18 cellular contexts compared by ENCODE assay signal in the genomic region with DNA sequence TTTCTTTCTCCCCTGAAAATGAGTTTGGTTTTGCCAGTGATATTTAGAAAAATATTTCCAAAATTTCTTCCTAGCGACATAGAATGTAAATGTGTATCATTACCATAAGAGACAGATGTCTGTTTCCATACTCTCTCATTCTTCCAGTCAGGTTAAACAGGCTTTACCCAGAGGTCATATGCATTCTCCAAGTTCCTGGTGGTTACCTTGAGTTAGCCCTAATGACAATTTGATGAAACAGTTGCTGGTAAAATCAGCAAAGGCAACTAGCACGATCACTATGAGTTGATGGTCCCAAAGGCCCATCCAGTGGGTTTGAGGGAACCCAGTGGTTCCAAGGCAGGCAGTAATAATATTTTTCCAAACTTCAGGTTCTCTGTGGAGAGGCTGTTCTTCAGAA.
DNase-seq lines count a peak whose midpoint lies in the region; ATAC-seq lines count a peak whose summit lies in the region.
"Had no signal": no experiment of that assay in that cellular context is flagged by ENCODE, and none has a peak within 500 bp of the region (broad histone marks: within the 10 kb centered on the region; RNA-seq: fewer than 3 reads in every experiment).

No MANE protein-coding gene starts in this region.

- H4K91ac ChIP-seq in trophoblast cell (ENCODE audit: low read depth, low read length), result no peak overlapping the region

- H3K4me2 ChIP-seq in trophoblast cell (ENCODE audit: low read length), result no peak overlapping the region
- H3K4me2 ChIP-seq: BLaER1 treated with 17β-estradiol and CSF1 and Interleukin-3, amounts not matched to agents 10 nM and 100 nM had no signal

- H3K23ac ChIP-seq in trophoblast cell (ENCODE audit: low read length), result no peak overlapping the region

- H3K4ac ChIP-seq in trophoblast cell (ENCODE audit: low read depth, low read length), result no peak overlapping the region

- peaks cover 7% of the 10 kb centered on the region for H3K79me1 ChIP-seq in trophoblast cell (ENCODE audit: low read length)

- no peaks in the 10 kb centered on the region for H3K27me3 ChIP-seq in trophoblast cell (ENCODE audit: insufficient read depth, low read length)
- H3K27me3 ChIP-seq: BLaER1 treated with 17β-estradiol and CSF1 and Interleukin-3, amounts not matched to agents 10 nM and 100 nM had no signal

- H3K9ac ChIP-seq in trophoblast cell (ENCODE audit: low read length), result no peak overlapping the region
- H3K9ac ChIP-seq: BLaER1 treated with 17β-estradiol and CSF1 and Interleukin-3, amounts not matched to agents 10 nM and 100 nM had no signal

- no peak overlapping the region for H2AK5ac ChIP-seq in trophoblast cell (ENCODE audit: low read length)

- no CpG with 5 or more reads among the region's 2 CpGs for WGBS in trophoblast cell (ENCODE audit: extremely low coverage, insufficient coverage, insufficient read length)

- H3K4me1 ChIP-seq in trophoblast cell (ENCODE audit: control insufficient read depth in 1 of 2, insufficient read depth in 2 of 2, low read length in 2 of 2), result peaks cover 10 to 14% of the 10 kb centered on the region in 2 experiments
- H3K4me1 ChIP-seq: BLaER1 treated with 17β-estradiol and CSF1 and Interleukin-3, amounts not matched to agents 10 nM and 100 nM had no signal

- no peak overlapping the region for H3K4me3 ChIP-seq in trophoblast cell (ENCODE audit: low read depth, low read length)
- H3K4me3 ChIP-seq: A549; BLaER1 treated with 17β-estradiol and CSF1 and Interleukin-3, amounts not matched to agents 10 nM and 100 nM had no signal

- no peak overlapping the region for H3K14ac ChIP-seq in trophoblast cell (ENCODE audit: low read length)

- H2BK12ac ChIP-seq in trophoblast cell (ENCODE audit: low read length), result no peak overlapping the region

- H3K27ac ChIP-seq in trophoblast cell (ENCODE audit: low read depth, low read length), result no peak overlapping the region
- H3K27ac ChIP-seq: 22Rv1; BLaER1 treated with 17β-estradiol and CSF1 and Interleukin-3, amounts not matched to agents 10 nM and 100 nM; C4-2B had no signal

- H3K9me3 ChIP-seq in trophoblast cell (ENCODE audit: insufficient read depth, low read depth, low read length), result no peaks in the 10 kb centered on the region
- H3K9me3 ChIP-seq: A549; BLaER1 treated with 17β-estradiol and CSF1 and Interleukin-3, amounts not matched to agents 10 nM and 100 nM; Caco-2 had no signal

- no peak overlapping the region for H2BK120ac ChIP-seq in trophoblast cell (ENCODE audit: insufficient read depth, low read length, poor library complexity)

- peak; percentile 54 for DNase-seq in SIG-M5 treated with dmso at 0.1 percent for 504 hours (lab: John Stamatoyannopoulos, UW; ENCODE audit: unreplicated experiment)
- DNase-seq in SIG-M5 (lab: John Stamatoyannopoulos, UW), result no peak
- DNase-seq in islet precursor cell, result peak; percentile 38
- peak; percentile 42 to 91 for DNase-seq in trophoblast cell
- DNase-seq in activated CD8-positive, alpha-beta memory T cell treated with anti-CD3 and anti-CD28 coated beads, Interleukin-2, amount 50 U/mL, for 48 hours, result no peak
- DNase-seq: AML-193; Caco-2; Calu3; CD4-positive, alpha-beta T cell; CD8-positive, alpha-beta T cell; DMS79 treated with DMSO at 0.1 percent for 48 hours; GF-D8 had no signal

- no peak overlapping the region for H2BK5ac ChIP-seq in trophoblast cell (ENCODE audit: low read depth, low read length, poor library complexity)

- no peak overlapping the region for H4K8ac ChIP-seq in trophoblast cell (ENCODE audit: low read depth, low read length)

- ATAC-seq in HG02763 (IDR thresholded peaks at IDR 0.05; ENCODE audit: unreplicated experiment), result no peak
- no peak for ATAC-seq in HG03354 (IDR thresholded peaks at IDR 0.05; ENCODE audit: poor library complexity, severe bottlenecking, unreplicated experiment)
- ATAC-seq: CD8-positive, alpha-beta T cell had no signal

- no peak overlapping the region for H4K12ac ChIP-seq in trophoblast cell (ENCODE audit: low read depth, low read length)

- no peak overlapping the region for H3K18ac ChIP-seq in trophoblast cell (ENCODE audit: low read length)

- H3K79me2 ChIP-seq in trophoblast cell (ENCODE audit: control insufficient read depth, insufficient read depth, low read length, poor library complexity), result no peaks in the 10 kb centered on the region

- H3K36me3 ChIP-seq in trophoblast cell (ENCODE audit: control insufficient read depth in 1 of 2, insufficient read depth in 2 of 2, low read length in 2 of 2), result no peaks in the 10 kb centered on the region
- H3K36me3 ChIP-seq: BLaER1 treated with 17β-estradiol and CSF1 and Interleukin-3, amounts not matched to agents 10 nM and 100 nM had no signal

- H2AFZ ChIP-seq in trophoblast cell (ENCODE audit: insufficient read depth, low read length, poor library complexity), result no peak overlapping the region

Comparison
In these comparisons a context has a peak if more than half of its experiments do, and no peak if none do; other contexts are left out.
1. DNase-seq: peak in SIG-M5 treated with dmso at 0.1 percent for 504 hours (single experiment), islet precursor cell (single experiment) and trophoblast cell (2 of 2); none in SIG-M5 (single experiment) and activated CD8-positive, alpha-beta memory T cell treated with anti-CD3 and anti-CD28 coated beads, Interleukin-2, amount 50 U/mL, for 48 hours (single experiment).